Comparison of ENCODE assay signal across 9 cellular contexts in the genomic region with DNA sequence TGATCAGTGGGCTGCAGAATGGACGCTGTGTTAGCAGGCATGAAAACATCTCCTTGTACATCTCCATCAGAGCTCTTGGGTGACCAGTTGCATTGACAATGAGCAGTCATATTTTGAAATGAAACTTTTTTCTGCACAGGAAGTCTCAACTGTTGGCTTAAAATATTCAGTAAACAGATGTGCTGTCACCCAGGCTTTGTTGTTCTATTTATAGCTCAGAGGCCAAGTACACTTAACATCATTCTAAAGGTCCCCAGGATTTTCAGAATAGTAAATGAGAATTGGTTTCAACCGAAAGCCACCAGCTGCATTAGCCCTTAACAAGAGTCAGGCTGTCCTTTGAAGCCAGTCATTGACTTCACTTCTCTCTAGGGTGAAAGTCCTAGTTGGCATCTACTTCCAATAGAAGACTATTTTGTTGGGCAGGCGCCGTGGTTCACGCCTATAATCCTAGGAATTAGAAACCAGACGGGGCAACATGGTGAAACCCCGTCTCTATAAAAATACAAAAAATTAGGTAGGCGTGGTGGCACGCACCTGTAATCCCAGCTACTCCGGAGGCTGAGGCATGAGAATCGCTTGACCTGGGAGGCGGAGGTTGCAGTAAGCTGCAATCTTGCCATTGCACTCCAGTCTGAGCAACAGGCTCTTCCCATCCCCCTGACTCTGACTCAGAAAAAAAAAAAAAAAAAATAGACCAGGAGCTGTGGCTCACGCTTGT. TPM values are rescaled to one million over a fixed set of nuclear protein-coding genes. Genes with fewer than 3 reads are reported as not detected.
DNase-seq lines count a peak whose midpoint lies in the region; ATAC-seq and TF ChIP-seq lines count a peak whose summit lies in the region.
"Had no signal": no experiment of that assay in that cellular context is flagged by ENCODE, and none has a peak within 500 bp of the region (broad histone marks: within the 10 kb centered on the region; RNA-seq: fewer than 3 reads in every experiment).

No MANE protein-coding gene starts in this region.

- ATAC-seq in GM19351 (IDR thresholded peaks at IDR 0.05; ENCODE audit: unreplicated experiment) = peak; percentile 61
- ATAC-seq in HG03135 (IDR thresholded peaks at IDR 0.05; ENCODE audit: unreplicated experiment) = peak; percentile 56

- H3K36me3 Mint-ChIP-seq in activated CD4-positive, alpha-beta memory T cell treated with anti-CD3 and anti-CD28 coated beads, Interleukin-2, amount 10 ng/mL, durations not matched to agents 7 days and 5 days (ENCODE audit: low read depth) = peaks cover 30% of the 10 kb centered on the region
- H3K36me3 Mint-ChIP-seq in Calu3 (ENCODE audit: insufficient read depth, unreplicated experiment) (peaks cover 7% of the 10 kb centered on the region), glutamatergic neuron (ENCODE audit: unreplicated experiment) (no peaks in the 10 kb centered on the region)

- POLR2A ChIA-PET in activated CD4-positive, alpha-beta memory T cell treated with anti-CD3 and anti-CD28 coated beads, Interleukin-2, amount 10 ng/mL, durations not matched to agents 7 days and 5 days (lab: Charles Lee) = interaction anchor here (0.8 to 27.4 kb wide), 8 partner anchors 3 to 191 kb away, joined by 3 to 780 read pairs (median 8); a partner anchor contains a TSS

- peaks cover 86% of the 10 kb centered on the region for H3K4me1 Mint-ChIP-seq in activated CD4-positive, alpha-beta memory T cell treated with anti-CD3 and anti-CD28 coated beads, Interleukin-2, amount 10 ng/mL, durations not matched to agents 7 days and 5 days
- H3K4me1 Mint-ChIP-seq in Calu3 (ENCODE audit: low read depth, unreplicated experiment) (peaks cover 9% of the 10 kb centered on the region), glutamatergic neuron (ENCODE audit: low read depth, unreplicated experiment) (peaks cover 13% of the 10 kb centered on the region)

- TF ChIP-seq CTCF in Calu3 (IDR thresholded peaks at IDR 0.05; ENCODE audit: unreplicated experiment) (no peak), glutamatergic neuron (IDR thresholded peaks at IDR 0.05; ENCODE audit: partially characterized antibody, unreplicated experiment) (no peak)

- H3K27me3 Mint-ChIP-seq in activated CD4-positive, alpha-beta memory T cell treated with anti-CD3 and anti-CD28 coated beads, Interleukin-2, amount 10 ng/mL, durations not matched to agents 7 days and 5 days = peaks cover 3% of the 10 kb centered on the region
- H3K27me3 Mint-ChIP-seq in Calu3 (ENCODE audit: unreplicated experiment) (peaks cover 39% of the 10 kb centered on the region), glutamatergic neuron (ENCODE audit: unreplicated experiment) (peaks cover 7% of the 10 kb centered on the region)

- DNase-seq in DMS53 (lab: John Stamatoyannopoulos, UW) (peak; percentile 83), Calu3 (no peak), glutamatergic neuron (no peak), NCI-H1048 (lab: John Stamatoyannopoulos, UW) (no peak)
- peak; percentile 51 for DNase-seq in activated CD4-positive, alpha-beta memory T cell treated with anti-CD3 and anti-CD28 coated beads, Interleukin-2, amount 10 ng/mL, durations not matched to agents 7 days and 5 days
- DNase-seq in stimulated activated CD4-positive, alpha-beta T cell treated with anti-CD3 and anti-CD28 coated beads, Interleukin-2, amount 100 ng/mL, for 24 hours = no peak
- DNase-seq: colonic mucosa had no signal

- no TSS peak for BruUV-seq in Calu3 (replicated peaks; lab: Mats Ljungman, UMichigan)

- no peaks in the 10 kb centered on the region for H3K9me3 Mint-ChIP-seq in activated CD4-positive, alpha-beta memory T cell treated with anti-CD3 and anti-CD28 coated beads, Interleukin-2, amount 10 ng/mL, durations not matched to agents 7 days and 5 days
- H3K9me3 Mint-ChIP-seq in Calu3 (ENCODE audit: low read depth, unreplicated experiment) (no peaks in the 10 kb centered on the region), glutamatergic neuron (ENCODE audit: unreplicated experiment) (peaks cover 11% of the 10 kb centered on the region)

- H3K27ac Mint-ChIP-seq in activated CD4-positive, alpha-beta memory T cell treated with anti-CD3 and anti-CD28 coated beads, Interleukin-2, amount 10 ng/mL, durations not matched to agents 7 days and 5 days = peak overlapping the region; percentile 95
- H3K27ac Mint-ChIP-seq in Calu3 (ENCODE audit: unreplicated experiment) = no peak overlapping the region
- no peak overlapping the region for H3K27ac Mint-ChIP-seq in glutamatergic neuron (ENCODE audit: unreplicated experiment)

- CTCF ChIA-PET in activated CD4-positive, alpha-beta memory T cell treated with anti-CD3 and anti-CD28 coated beads, Interleukin-2, amount 10 ng/mL, durations not matched to agents 7 days and 5 days (lab: Charles Lee) = interaction anchor here (0.8 to 22.3 kb wide), 10 partner anchors 4 to 157 kb away, joined by 3 to 707 read pairs (median 4); a partner anchor contains a TSS
- CTCF ChIA-PET in Calu3 (lab: Charles Lee) = no interaction called here

- intact Hi-C loops in Calu3 (cut with micrococcal nuclease; ENCODE audit: unreplicated experiment) = no loop called here

- peak overlapping the region; percentile 52 for H3K4me3 Mint-ChIP-seq in activated CD4-positive, alpha-beta memory T cell treated with anti-CD3 and anti-CD28 coated beads, Interleukin-2, amount 10 ng/mL, durations not matched to agents 7 days and 5 days
- H3K4me3 Mint-ChIP-seq in Calu3 (ENCODE audit: low read depth, unreplicated experiment) (no peak overlapping the region), glutamatergic neuron (ENCODE audit: unreplicated experiment) (no peak overlapping the region)

RNA-seq across cellular contexts. Expression of a gene that starts 7.9 kb away (rescaled TPM):
- 10 to 100 TPM; 56.2 to 58.1 TPM for total RNA-seq in activated CD4-positive, alpha-beta memory T cell treated with anti-CD3 and anti-CD28 coated beads, Interleukin-2, amount 10 ng/mL, durations not matched to agents 7 days and 5 days
- total RNA-seq in Calu3 (2022) (2.8 and 3.6 TPM in 2 replicates), glutamatergic neuron (ENCODE audit: unreplicated experiment) (5.7 TPM)

RNA-seq across cellular contexts. Expression of a gene that starts 9.1 kb away (rescaled TPM):
- total RNA-seq in activated CD4-positive, alpha-beta memory T cell treated with anti-CD3 and anti-CD28 coated beads, Interleukin-2, amount 10 ng/mL, durations not matched to agents 7 days and 5 days = 100 to 1,000 TPM; 239 to 244 TPM
- total RNA-seq in Calu3 (2022) (181 and 187 TPM in 2 replicates), glutamatergic neuron (ENCODE audit: unreplicated experiment) (128 TPM)

RNA-seq across cellular contexts. Expression of a gene that starts 32.0 kb away (rescaled TPM):
- 100 to 1,000 TPM; 226 to 243 TPM for total RNA-seq in activated CD4-positive, alpha-beta memory T cell treated with anti-CD3 and anti-CD28 coated beads, Interleukin-2, amount 10 ng/mL, durations not matched to agents 7 days and 5 days
- 120 and 130 TPM in 2 replicates for total RNA-seq in Calu3 (2022)
- 90.4 TPM for total RNA-seq in glutamatergic neuron (ENCODE audit: unreplicated experiment)

Comparison
In these comparisons a context has a peak if more than half of its experiments do, and no peak if none do; other contexts are left out.
1. DNase-seq: peak in DMS53 (single experiment) and activated CD4-positive, alpha-beta memory T cell treated with anti-CD3 and anti-CD28 coated beads, Interleukin-2, amount 10 ng/mL, durations not matched to agents 7 days and 5 days (single experiment); none in Calu3 (single experiment), glutamatergic neuron (single experiment), stimulated activated CD4-positive, alpha-beta T cell treated with anti-CD3 and anti-CD28 coated beads, Interleukin-2, amount 100 ng/mL, for 24 hours (0 of 2) and NCI-H1048 (single experiment).